12 cellular contexts compared by ENCODE assay signal in the genomic region with DNA sequence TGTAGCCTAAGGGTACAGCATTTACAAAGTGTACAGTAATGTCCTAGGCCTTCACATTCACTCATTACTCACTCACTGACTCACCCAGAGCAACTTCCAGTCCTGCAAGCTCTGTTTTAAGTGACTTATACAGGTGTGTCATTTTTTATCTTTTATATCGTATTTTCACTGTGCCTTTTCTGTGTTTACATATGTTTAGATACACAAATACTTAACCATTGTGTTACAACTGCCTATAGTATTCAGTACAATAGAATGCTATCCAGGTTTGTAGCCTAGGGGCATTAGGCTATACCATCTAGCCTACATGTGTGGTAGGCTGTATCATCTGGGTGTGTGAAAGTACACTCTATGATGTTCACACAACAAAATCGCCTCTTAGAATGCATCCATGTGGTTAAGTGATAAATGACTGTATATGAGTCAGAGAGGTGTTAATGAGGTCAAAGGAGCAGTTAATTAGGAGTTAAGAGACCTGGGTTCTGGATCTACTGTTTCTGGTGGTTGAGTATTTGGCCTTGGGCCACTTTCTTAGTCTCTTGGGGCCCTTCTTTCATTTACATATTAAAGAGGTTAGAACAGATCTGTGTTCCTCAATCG.
DNase-seq lines count a peak whose midpoint lies in the region; ATAC-seq, FAIRE-seq and TF ChIP-seq lines count a peak whose summit lies in the region.
"Had no signal": no experiment of that assay in that cellular context is flagged by ENCODE, and none has a peak within 500 bp of the region (broad histone marks: within the 10 kb centered on the region; RNA-seq: fewer than 3 reads in every experiment).

No MANE protein-coding gene starts in this region.

- no peaks in the 10 kb centered on the region for H3K9me3 Mint-ChIP-seq in Calu3 (ENCODE audit: low read depth, unreplicated experiment)

- TF ChIP-seq CTCF in Calu3 (IDR thresholded peaks at IDR 0.05; ENCODE audit: unreplicated experiment), result no peak

- BruUV-seq in Calu3 (replicated peaks; lab: Mats Ljungman, UMichigan), result no TSS peak

- no peak for ATAC-seq in GM18498 (IDR thresholded peaks at IDR 0.05; ENCODE audit: unreplicated experiment)

- DNase-seq in Calu3, result peak; percentile 28
- peak; percentile 56 for DNase-seq in HS-5 (ENCODE audit: low read depth)
- peak; percentile 29 for DNase-seq in T1000 (lab: John Stamatoyannopoulos, UW)
- DNase-seq in kidney glomerular epithelial cell (lab: John Stamatoyannopoulos, UW), result peak; percentile 61
- DNase-seq in frontal cortex (ENCODE audit: low spot score in 2 of 2), result no peak
- DNase-seq in SHP77 treated with DMSO at 0.1 percent for 48 hours (lab: John Stamatoyannopoulos, UW), result no peak
- DNase-seq in KG1 (lab: John Stamatoyannopoulos, UW), result no peak
- DNase-seq: activated T-cell treated with anti-CD3 and anti-CD28 coated beads, Interleukin-2, amount 50 U/mL, for 48 hours; dorsolateral prefrontal cortex; left cardiac atrium; NCI-H1092 had no signal

- no peaks in the 10 kb centered on the region for H3K36me3 Mint-ChIP-seq in Calu3 (ENCODE audit: insufficient read depth, unreplicated experiment)

- H3K4me3 Mint-ChIP-seq in Calu3 (ENCODE audit: low read depth, unreplicated experiment), result no peak overlapping the region

- no peaks in the 10 kb centered on the region for H3K27me3 Mint-ChIP-seq in Calu3 (ENCODE audit: unreplicated experiment)

- FAIRE-seq in frontal cortex (lab: Jason Lieb, UNC), result no peak

- H3K4me1 Mint-ChIP-seq in Calu3 (ENCODE audit: low read depth, unreplicated experiment), result peaks cover 20% of the 10 kb centered on the region

- CTCF ChIA-PET in Calu3 (lab: Charles Lee), result interaction anchor here (0.6 kb wide), 1 partner anchor 51 kb away, joined by 6 read pairs; no protein-coding TSS in a partner anchor

- intact Hi-C loops in Calu3 (cut with micrococcal nuclease; ENCODE audit: unreplicated experiment), result loop anchor here (5.0 kb wide), 2 partner anchors 51 to 59 kb away; no protein-coding TSS in a partner anchor

- H3K27ac Mint-ChIP-seq in Calu3 (ENCODE audit: unreplicated experiment), result peak overlapping the region; percentile 64

Comparison
In these comparisons a context has a peak if more than half of its experiments do, and no peak if none do; other contexts are left out.
1. DNase-seq: peak in Calu3 (single experiment), HS-5 (single experiment), T1000 (single experiment) and kidney glomerular epithelial cell (single experiment); none in frontal cortex (0 of 2), SHP77 treated with DMSO at 0.1 percent for 48 hours (single experiment) and KG1 (single experiment).